ENCODE assay signal across 1 cellular context in genomic region chr17:40474419-40475002, GRCh38.
TF ChIP-seq lines count a peak whose summit lies in the region.

No MANE protein-coding gene starts in this region.

TF ChIP-seq in K562, 482 proteins besides CTCF, POLR2A, EP300 and RAD21:
- peak in 1 of 3 experiments; percentile 21 for TF ChIP-seq YY1 (IDR thresholded peaks at IDR 0.05; ENCODE audit: borderline replicate concordance in 1 of 3, control insufficient read depth in 1 of 3, extremely low read depth in 1 of 3, insufficient read depth in 3 of 3, insufficient read length in 1 of 3, insufficient replicate concordance in 2 of 3, low read depth in 1 of 3, low read length in 2 of 3)
- TF ChIP-seq SETDB1 (IDR thresholded peaks at IDR 0.05; ENCODE audit: low read length): no peak
- no peak for TF ChIP-seq BRF2 (IDR thresholded peaks at IDR 0.05; ENCODE audit: borderline replicate concordance, insufficient read depth, insufficient read length)
